ENCODE assay signal across 8 cellular contexts in genomic region chr18:24014986-24015896, GRCh38. TPM values are rescaled to one million over a fixed set of nuclear protein-coding genes. Genes with fewer than 3 reads are reported as not detected.
DNase-seq lines count a peak whose midpoint lies in the region; TF ChIP-seq lines count a peak whose summit lies in the region.

No MANE protein-coding gene starts in this region.

- TF ChIP-seq CTCF in GM13976 (IDR thresholded peaks at IDR 0.05; ENCODE audit: borderline replicate concordance, control extremely low read depth, extremely low read depth, insufficient read depth, missing control alignments) (no peak), lower leg skin (IDR thresholded peaks at IDR 0.05) (no peak)

- in situ Hi-C loops in GM13976 (cut with MboI; ENCODE audit: low sequenced_read_pairs, unreplicated experiment) = loop anchor here (10.0 kb wide), 1 partner anchor 110 kb away; no protein-coding TSS in a partner anchor

- 1% methylated on average over 40 to 49 of the region's 55 CpGs for WGBS in lower leg skin, 2 donors

- no peak for TF ChIP-seq POLR2A in lower leg skin (IDR thresholded peaks at IDR 0.05)

- intact Hi-C loops in lower leg skin (cut with DNase I; ENCODE audit: low total_unique reads) = no loop called here

- peak overlapping the region; percentile 61 for H3K4me3 ChIP-seq in lower leg skin (ENCODE audit: low read depth, poor library complexity, severe bottlenecking)

- DNase-seq in GM13976 (ENCODE audit: low spot score) = peak; percentile 47
- peak; percentile 83 for DNase-seq in NCI-H146 (lab: John Stamatoyannopoulos, UW)
- peak; percentile 42 to 44 for DNase-seq in activated CD4-positive, alpha-beta T cell treated with anti-CD3 and anti-CD28 coated beads, Interleukin-2, amount 50 U/mL, for 4 hours
- peak; percentile 28 for DNase-seq in effector CD4-positive, alpha-beta T cell
- DNase-seq in lower leg skin (ENCODE audit: low spot score in 2 of 2) = peak; percentile 41 to 92
- peak; percentile 30 for DNase-seq in stimulated activated CD8-positive, alpha-beta memory T cell treated with anti-CD3 and anti-CD28 coated beads, Interleukin-12 subunit alpha, Interleukin-12 subunit beta, amount 100 ng/mL, for 4 hours (ENCODE audit: low read depth)
- no peak for DNase-seq in putamen (ENCODE audit: low spot score)
- DNase-seq in NCI-H2029 treated with DMSO at 0.1 percent for 48 hours (lab: John Stamatoyannopoulos, UW) = no peak

RNA-seq across cellular contexts. Expression of gene TTC39C, which starts 0.7 kb away (rescaled TPM):
- total RNA-seq in lower leg skin = 10 to 100 TPM; 66.6 to 96.7 (median 82.1) TPM

Comparison
In these comparisons a context has a peak if more than half of its experiments do, and no peak if none do; other contexts are left out.
1. DNase-seq: peak in GM13976 (single experiment), NCI-H146 (single experiment), activated CD4-positive, alpha-beta T cell treated with anti-CD3 and anti-CD28 coated beads, Interleukin-2, amount 50 U/mL, for 4 hours (2 of 2), effector CD4-positive, alpha-beta T cell (single experiment), lower leg skin (2 of 2) and stimulated activated CD8-positive, alpha-beta memory T cell treated with anti-CD3 and anti-CD28 coated beads, Interleukin-12 subunit alpha, Interleukin-12 subunit beta, amount 100 ng/mL, for 4 hours (single experiment); none in putamen (single experiment) and NCI-H2029 treated with DMSO at 0.1 percent for 48 hours (single experiment).